Comparison of ENCODE assay signal across 8 cellular contexts in the genomic region with DNA sequence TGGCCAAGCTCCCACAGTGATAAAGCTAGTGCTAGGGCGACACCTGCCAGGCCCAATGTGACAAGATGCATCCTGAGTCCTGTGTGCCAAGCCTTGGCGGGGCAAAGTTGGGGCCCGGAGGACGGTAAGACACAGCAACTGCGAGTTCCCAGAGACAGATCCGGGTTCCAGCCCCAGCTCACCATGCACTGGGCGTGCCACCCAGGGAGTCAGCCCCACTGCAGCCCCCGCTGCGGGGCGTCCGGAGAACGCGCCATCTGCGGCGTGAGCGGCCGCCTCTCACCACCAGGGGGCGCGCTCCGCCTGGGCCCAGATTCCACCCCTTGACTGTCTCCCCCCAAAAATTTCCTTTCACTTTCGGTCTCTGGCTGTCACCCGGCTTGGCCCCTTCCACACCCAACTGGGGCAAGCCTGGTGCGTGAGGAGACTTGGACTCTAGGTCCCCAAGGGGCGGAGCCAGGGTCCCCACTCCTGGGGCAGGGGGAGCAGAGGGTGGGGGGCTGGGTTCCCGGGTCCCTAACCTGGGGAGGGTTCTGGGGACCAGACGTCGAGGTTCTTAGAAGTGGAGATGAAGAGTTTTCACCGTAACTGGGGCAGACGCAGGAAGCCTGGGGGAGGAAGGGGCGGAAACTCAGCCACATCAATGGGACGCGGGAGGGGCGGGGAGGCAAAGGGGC. TPM values are rescaled to one million over a fixed set of nuclear protein-coding genes. Genes with fewer than 3 reads are reported as not detected.
DNase-seq lines count a peak whose midpoint lies in the region; ATAC-seq and TF ChIP-seq lines count a peak whose summit lies in the region.

FLT3LG (plus strand) TSS at position 348 of the 677 bp plus-strand sequence. CDS start 425 bp downstream, outside the sequence.

- peak within 1 kb of the TSS; percentile 97 for H3K27ac Mint-ChIP-seq in activated T-helper 1 cell treated with anti-CD3 and anti-CD28 coated beads, Interleukin-12 subunit alpha, Interleukin-12 subunit beta, Interleukin-2, Interleukin-4 antibody, amounts not matched to agents 30 ng/mL and 10 ng/mL and 1 ng/mL, durations not matched to agents 14 hours and 24 hours and 36 hours
- H3K27ac Mint-ChIP-seq in nephron progenitor cell = no peak within 1 kb of the TSS

- intact Hi-C loops in Panc1 (cut with micrococcal nuclease; ENCODE audit: unreplicated experiment) (no loop called here), stomach (cut with DNase I; ENCODE audit: low total_unique reads) (no loop called here)
- intact Hi-C loops in activated T-helper 1 cell treated with anti-CD3 and anti-CD28 coated beads, Interleukin-12 subunit alpha, Interleukin-12 subunit beta, Interleukin-2, Interleukin-4 antibody, amounts not matched to agents 30 ng/mL and 10 ng/mL and 1 ng/mL, durations not matched to agents 14 hours and 24 hours and 36 hours (cut with micrococcal nuclease) = loop anchor here (1.0 kb wide), 2 partner anchors 13 to 96 kb away; partner anchors contain the start of gene RPL13A

- H3K4me3 Mint-ChIP-seq in activated T-helper 1 cell treated with anti-CD3 and anti-CD28 coated beads, Interleukin-12 subunit alpha, Interleukin-12 subunit beta, Interleukin-2, Interleukin-4 antibody, amounts not matched to agents 30 ng/mL and 10 ng/mL and 1 ng/mL, durations not matched to agents 14 hours and 24 hours and 36 hours = peak within 1 kb of the TSS; percentile 91
- peak within 1 kb of the TSS; percentile 61 for H3K4me3 Mint-ChIP-seq in nephron progenitor cell

- TF ChIP-seq CTCF in Panc1 (IDR thresholded peaks at IDR 0.05) (peak; percentile 97), nephron progenitor cell (IDR thresholded peaks at IDR 0.05) (peak; percentile 92), stomach (IDR thresholded peaks at IDR 0.05) (peak in 6 of 7 experiments; percentile 64 to 100 (median 98))

- no peaks in the 10 kb centered on the region for H3K9me3 Mint-ChIP-seq in activated T-helper 1 cell treated with anti-CD3 and anti-CD28 coated beads, Interleukin-12 subunit alpha, Interleukin-12 subunit beta, Interleukin-2, Interleukin-4 antibody, amounts not matched to agents 30 ng/mL and 10 ng/mL and 1 ng/mL, durations not matched to agents 14 hours and 24 hours and 36 hours
- no peaks in the 10 kb centered on the region for H3K9me3 Mint-ChIP-seq in nephron progenitor cell

- no TSS peak for BruUV-seq in Panc1 (replicated peaks; lab: Mats Ljungman, UMichigan)

- H3K9me3 ChIP-seq in Panc1 (ENCODE audit: control insufficient read depth, insufficient read depth, low read depth, low read length) (no peaks in the 10 kb centered on the region), stomach (no peaks in the 10 kb centered on the region)

- H3K27me3 ChIP-seq in Panc1 (ENCODE audit: control insufficient read depth, insufficient read depth, low read length) (no peaks in the 10 kb centered on the region), stomach (no peaks in the 10 kb centered on the region)

- peaks cover 45% of the 10 kb centered on the region for H3K4me1 Mint-ChIP-seq in activated T-helper 1 cell treated with anti-CD3 and anti-CD28 coated beads, Interleukin-12 subunit alpha, Interleukin-12 subunit beta, Interleukin-2, Interleukin-4 antibody, amounts not matched to agents 30 ng/mL and 10 ng/mL and 1 ng/mL, durations not matched to agents 14 hours and 24 hours and 36 hours (ENCODE audit: low read depth)
- H3K4me1 Mint-ChIP-seq in nephron progenitor cell = peaks cover 26% of the 10 kb centered on the region

- DNase-seq in AG20443 (ENCODE audit: low spot score) = peak; percentile 94
- DNase-seq in HS-27A (ENCODE audit: low read depth) = peak; percentile 54
- DNase-seq in Panc1 (ENCODE audit: low read depth, low spot score) = no peak
- DNase-seq in activated T-helper 1 cell treated with anti-CD3 and anti-CD28 coated beads, Interleukin-12 subunit alpha, Interleukin-12 subunit beta, Interleukin-2, Interleukin-4 antibody, amounts not matched to agents 30 ng/mL and 10 ng/mL and 1 ng/mL, durations not matched to agents 14 hours and 24 hours and 36 hours (ENCODE audit: low spot score) = peak; percentile 94
- peak; percentile 76 for DNase-seq in fibroblast of peridontal ligament (ENCODE audit: extremely low read depth)
- DNase-seq in nephron progenitor cell = peak; percentile 73
- DNase-seq in stomach = peak; percentile 79

- ATAC-seq in GM18909 (IDR thresholded peaks at IDR 0.05; ENCODE audit: poor library complexity, unreplicated experiment) (peak; percentile 59), Panc1 (peak; percentile 72)

- CTCF ChIA-PET in Panc1 (lab: Charles Lee) = interaction anchor here (0.9 kb wide), 1 partner anchor 73 kb away, joined by 3 read pairs; no protein-coding TSS in a partner anchor

- H3K4me1 ChIP-seq in Panc1 (ENCODE audit: control insufficient read depth, insufficient read depth, low read length) = no peaks in the 10 kb centered on the region
- H3K4me1 ChIP-seq in stomach = peaks cover 6 to 58% (median 36%) of the 10 kb centered on the region in 4 donors

- H3K36me3 Mint-ChIP-seq in activated T-helper 1 cell treated with anti-CD3 and anti-CD28 coated beads, Interleukin-12 subunit alpha, Interleukin-12 subunit beta, Interleukin-2, Interleukin-4 antibody, amounts not matched to agents 30 ng/mL and 10 ng/mL and 1 ng/mL, durations not matched to agents 14 hours and 24 hours and 36 hours (ENCODE audit: low read depth) = peaks cover 10% of the 10 kb centered on the region
- peaks cover 10% of the 10 kb centered on the region for H3K36me3 Mint-ChIP-seq in nephron progenitor cell (ENCODE audit: low read depth)

- 1 to 5% (median 1%) methylated on average over 21 to 33 of the region's 33 CpGs for WGBS in stomach, 5 donors

- in situ Hi-C loops in Panc1 (cut with HindIII; ENCODE audit: low pct_unique_long_range_greater_than_20kb, low sequenced_read_pairs) = no loop called here

- no peaks in the 10 kb centered on the region for H3K27me3 Mint-ChIP-seq in activated T-helper 1 cell treated with anti-CD3 and anti-CD28 coated beads, Interleukin-12 subunit alpha, Interleukin-12 subunit beta, Interleukin-2, Interleukin-4 antibody, amounts not matched to agents 30 ng/mL and 10 ng/mL and 1 ng/mL, durations not matched to agents 14 hours and 24 hours and 36 hours (ENCODE audit: insufficient read depth)
- peaks cover 18% of the 10 kb centered on the region for H3K27me3 Mint-ChIP-seq in nephron progenitor cell (ENCODE audit: low read depth, poor library complexity)

- TF ChIP-seq EP300 in stomach (IDR thresholded peaks at IDR 0.05) = no peak

- H3K27ac ChIP-seq in Panc1 (ENCODE audit: low read length) (peak within 1 kb of the TSS; percentile 48; the same call in 1 of the 2 replicates), stomach (peak within 1 kb of the TSS; percentile 59 to 92 (median 88))

- H3K4me3 ChIP-seq in Panc1 (ENCODE audit: low read depth in 2 of 2, low read length in 2 of 2) (peak within 1 kb of the TSS; percentile 42 to 59), stomach (peak within 1 kb of the TSS; percentile 67 to 89 (median 70))

- no peaks in the 10 kb centered on the region for H3K36me3 ChIP-seq in Panc1 (ENCODE audit: control insufficient read depth, insufficient read depth, low read length)
- H3K36me3 ChIP-seq in stomach = peaks cover 0 to 11% (median 7%) of the 10 kb centered on the region in 4 donors

- POLR2A ChIA-PET in Panc1 (lab: Charles Lee) = no interaction called here

- no peak for TF ChIP-seq POLR2A in stomach (IDR thresholded peaks at IDR 0.05)

RNA-seq across cellular contexts. Expression of gene FLT3LG, which starts in this region (rescaled TPM):
- total RNA-seq in Panc1 (2021; ENCODE audit: unreplicated experiment) = 1.5 TPM
- polyA plus RNA-seq in Panc1 (2012; ENCODE audit: insufficient read length) = 2.9 TPM
- 58.4 and 65.4 TPM in 2 replicates for total RNA-seq in activated T-helper 1 cell treated with anti-CD3 and anti-CD28 coated beads, Interleukin-12 subunit alpha, Interleukin-12 subunit beta, Interleukin-2, Interleukin-4 antibody, amounts not matched to agents 30 ng/mL and 10 ng/mL and 1 ng/mL, durations not matched to agents 14 hours and 24 hours and 36 hours
- 1 to 10 TPM in 2 of 5 donors, not detected in 3; 1.3 to 8.3 TPM for total RNA-seq in stomach
- 10 to 100 TPM; 11.0 to 14.5 (median 11.8) TPM for polyA plus RNA-seq in stomach
